ENCODE assay signal across 8 cellular contexts in genomic region chr12:109052415-109053323, GRCh38.
DNase-seq lines count a peak whose midpoint lies in the region; ATAC-seq lines count a peak whose summit lies in the region.

USP30 (plus strand) TSS chr12:109052576; CDS start chr12:109052679, 103 bp downstream.

- DNase-seq in AG08395 (ENCODE audit: low spot score) (peak; percentile 97), NCI-H2227 treated with DMSO at 0.1 percent for 48 hours (lab: John Stamatoyannopoulos, UW) (peak; percentile 83), islet precursor cell (peak; percentile 95)
- peak; percentile 64 to 71 (median 68) for DNase-seq in activated CD4-positive, CD25-positive, alpha-beta regulatory T cell (lab: John Stamatoyannopoulos, UW)
- DNase-seq in central memory CD4-positive, alpha-beta T cell = peak; percentile 74
- peak; percentile 76 to 79 for DNase-seq in stimulated activated CD4-positive, alpha-beta T cell treated with anti-CD3 and anti-CD28 coated beads, Interleukin-12 subunit alpha, Interleukin-12 subunit beta, amount 100 ng/mL, for 24 hours (ENCODE audit: low read depth in 2 of 2)

- ATAC-seq in GM18873 (IDR thresholded peaks at IDR 0.05; ENCODE audit: low FRiP score, unreplicated experiment) (peak; percentile 70), HG03108 (IDR thresholded peaks at IDR 0.05; ENCODE audit: unreplicated experiment) (peak; percentile 77)

Comparison
In these comparisons a context has a peak if more than half of its experiments do, and no peak if none do; other contexts are left out.
1. Peak in every context shown above with its lines: DNase-seq and ATAC-seq.